In genomic region chr9:108416321-108416720, GRCh38 we compare ENCODE assay signal across 17 cellular contexts.
DNase-seq lines count a peak whose midpoint lies in the region; ATAC-seq and TF ChIP-seq lines count a peak whose summit lies in the region.
"Had no signal": no experiment of that assay in that cellular context is flagged by ENCODE, and none has a peak within 500 bp of the region (broad histone marks: within the 10 kb centered on the region; RNA-seq: fewer than 3 reads in every experiment).

No MANE protein-coding gene starts in this region.

- TF ChIP-seq CTCF in GM06990 (IDR thresholded peaks at IDR 0.05; ENCODE audit: insufficient read depth, low read length, poor library complexity, severe bottlenecking) (peak; percentile 10), mammary epithelial cell (conservative IDR thresholded peaks at IDR 0.05 in 1 of 2, IDR thresholded peaks at IDR 0.05 in 1 of 2; ENCODE audit: extremely low read depth in 1 of 2, insufficient read depth in 1 of 2, low read depth in 1 of 2, low read length in 2 of 2) (peak; percentile 27 to 55), ovary (IDR thresholded peaks at IDR 0.05) (no peak)

- H3K4me2 ChIP-seq in mammary epithelial cell (ENCODE audit: insufficient read depth, low read depth, low read length), result no peak overlapping the region

- H3K27me3 ChIP-seq in GM06990 (replicated peaks; ENCODE audit: control insufficient read depth, insufficient read depth, low read length) (no peaks in the 10 kb centered on the region), mammary epithelial cell (ENCODE audit: insufficient read depth, low read length) (no peaks in the 10 kb centered on the region), ovary (no peaks in the 10 kb centered on the region)
- H3K27me3 ChIP-seq: cardiac muscle cell, upper lobe of left lung had no signal

- no peak overlapping the region for H3K9ac ChIP-seq in mammary epithelial cell (ENCODE audit: insufficient read depth, low read length)

- no peaks in the 10 kb centered on the region for H4K20me1 ChIP-seq in mammary epithelial cell (ENCODE audit: insufficient read depth, low read length)

- H3K36me3 ChIP-seq in GM06990 (ENCODE audit: control insufficient read depth, insufficient read depth, low read length), result no peaks in the 10 kb centered on the region
- H3K36me3 ChIP-seq in mammary epithelial cell (ENCODE audit: insufficient read depth, low read length), result no peaks in the 10 kb centered on the region
- no peaks in the 10 kb centered on the region for H3K36me3 ChIP-seq in ovary
- H3K36me3 ChIP-seq: cardiac muscle cell, upper lobe of left lung had no signal

- dilution Hi-C loops in mammary epithelial cell (cut with HindIII; ENCODE audit: low sequenced_read_pairs), result no loop called here

- CTCF ChIA-PET in mammary epithelial cell (lab: Charles Lee; ENCODE audit: low non-redundant PET), result interaction anchor here (0.6 to 1.3 kb wide), 11 partner anchors 17 to 950 kb away, joined by 3 to 18 read pairs (median 4); no protein-coding TSS in a partner anchor

- ATAC-seq in left colon (peak; percentile 61), HG02642 (IDR thresholded peaks at IDR 0.05; ENCODE audit: poor library complexity, unreplicated experiment) (no peak), GM21717 (IDR thresholded peaks at IDR 0.05; ENCODE audit: unreplicated experiment) (no peak)
- ATAC-seq: K562; natural killer cell treated with Interleukin-12 subunit alpha and Interleukin-12 subunit beta and Interleukin-15 and Interleukin-18, amount 100 ng/mL, for 72 hours; right cardiac atrium had no signal

- H3K4me3 ChIP-seq in GM06990 (replicated peaks; ENCODE audit: low read depth, low read length) (no peak overlapping the region), mammary epithelial cell (replicated peaks in 1 of 3; ENCODE audit: insufficient read depth in 1 of 3, low read depth in 2 of 3, low read length in 3 of 3) (no peak overlapping the region), ovary (no peak overlapping the region)
- H3K4me3 ChIP-seq: cardiac muscle cell, K562, upper lobe of left lung had no signal

- peaks cover 4% of the 10 kb centered on the region for H3K9me3 ChIP-seq in mammary epithelial cell (replicated peaks; ENCODE audit: insufficient read depth, low read length)
- H3K9me3 ChIP-seq in ovary, result no peaks in the 10 kb centered on the region
- H3K9me3 ChIP-seq: upper lobe of left lung had no signal

- no TSS peak for BruUV-seq in mammary epithelial cell (replicated peaks; lab: Mats Ljungman, UMichigan)

- peak overlapping the region; percentile 86 for H2AFZ ChIP-seq in mammary epithelial cell (ENCODE audit: low read depth, low read length)

- no peak overlapping the region for H3K27ac ChIP-seq in mammary epithelial cell (ENCODE audit: insufficient read depth, low read depth, low read length)
- no peak overlapping the region for H3K27ac ChIP-seq in ovary
- H3K27ac ChIP-seq: cardiac muscle cell, upper lobe of left lung had no signal

- no peak for TF ChIP-seq POLR2A in ovary (IDR thresholded peaks at IDR 0.05)

- DNase-seq in GM06990 (ENCODE audit: extremely low read depth, insufficient read length) (no peak), NCI-H146 (lab: John Stamatoyannopoulos, UW) (peak; percentile 18), mammary epithelial cell (peak; percentile 53), left colon (no peak), AG08395 (ENCODE audit: low spot score) (no peak), ovary (no peak)
- DNase-seq: activated CD8-positive, alpha-beta memory T cell treated with anti-CD3 and anti-CD28 coated beads for 24 hours; activated gamma-delta T cell treated with Interleukin-2 at 50 U/mL for 16 hours; NCI-H187; right cardiac atrium; stimulated activated CD4-positive, alpha-beta T cell treated with anti-CD3 and anti-CD28 coated beads, Interleukin-4, amount 100 ng/mL, for 1 hour; upper lobe of left lung had no signal

- 32% methylated on average over 2 of the region's 2 CpGs for WGBS in mammary epithelial cell (ENCODE audit: low coverage, missing lambda C conversion rate)
- WGBS in ovary, 3 donors, result 81 to 84% (median 82%) methylated on average over 2 of the region's 2 CpGs

- H3K4me1 ChIP-seq in mammary epithelial cell (ENCODE audit: insufficient read depth, low read length) (no peaks in the 10 kb centered on the region), ovary (ENCODE audit: insufficient read depth) (peaks cover 2% of the 10 kb centered on the region)
- H3K4me1 ChIP-seq: upper lobe of left lung had no signal

- no peaks in the 10 kb centered on the region for H3K79me2 ChIP-seq in mammary epithelial cell (ENCODE audit: insufficient read depth, low read length)

- no peak for TF ChIP-seq EP300 in ovary (IDR thresholded peaks at IDR 0.05)

- intact Hi-C loops in mammary epithelial cell (cut with micrococcal nuclease) (loop anchor here (1.0 to 5.0 kb wide), 6 partner anchors 149 to 949 kb away; no protein-coding TSS in a partner anchor), left colon (cut with DNase I, micrococcal nuclease) (no loop called here), ovary (cut with DNase I) (no loop called here)

- in situ Hi-C loops in mammary epithelial cell (cut with MboI; ENCODE audit: low sequenced_read_pairs in 2 of 2), result loop anchor here (5.0 to 25.0 kb wide), 5 partner anchors 146 to 954 kb away; no protein-coding TSS in a partner anchor

Comparison
In these comparisons a context has a peak if more than half of its experiments do, and no peak if none do; other contexts are left out.
1. DNase-seq: peak in NCI-H146 (single experiment) and mammary epithelial cell (single experiment); none in GM06990 (single experiment), left colon (0 of 2), AG08395 (single experiment) and ovary (0 of 5).
2. CTCF ChIP-seq: peak in GM06990 (single experiment) and mammary epithelial cell (2 of 2); none in ovary (0 of 3).